In the genomic region with DNA sequence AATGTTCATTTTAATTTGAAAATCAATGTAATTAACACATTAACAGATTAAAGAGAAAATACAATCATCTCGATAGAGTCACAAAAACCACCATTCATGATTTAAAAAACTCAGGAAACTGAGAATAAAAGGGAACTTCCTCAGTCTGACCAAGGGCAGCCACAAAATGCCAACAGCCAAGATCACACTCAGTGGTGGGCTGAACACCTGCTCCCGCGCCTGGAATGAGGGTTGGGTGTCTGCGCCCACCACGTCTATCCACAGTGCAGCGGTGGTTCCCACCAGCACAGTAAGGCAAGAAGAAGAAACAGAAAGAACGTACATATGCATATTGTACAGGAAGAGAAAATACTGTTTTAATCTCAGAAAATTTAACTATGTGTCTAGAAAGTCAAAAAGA, we compare ENCODE assay signal across 1 cellular context.
TF ChIP-seq lines count a peak whose summit lies in the region.

No MANE protein-coding gene starts in this region.

TF ChIP-seq in endothelial cell of umbilical vein, 7 proteins besides CTCF, POLR2A, EP300 and RAD21:
- TF ChIP-seq POLR2AphosphoS5 (IDR thresholded peaks at IDR 0.05; ENCODE audit: insufficient read depth, low read depth, low read length) = no peak
- no peak for TF ChIP-seq EZH2 (IDR thresholded peaks at IDR 0.05; ENCODE audit: borderline replicate concordance, low read depth, low read length, severe bottlenecking)
- no peak for TF ChIP-seq MYC (IDR thresholded peaks at IDR 0.05; ENCODE audit: low read depth, low read length)
- TF ChIP-seq FOS (IDR thresholded peaks at IDR 0.05; ENCODE audit: borderline replicate concordance, insufficient read depth, low read length) = no peak
- TF ChIP-seq JUN (IDR thresholded peaks at IDR 0.05; ENCODE audit: borderline replicate concordance, insufficient read depth, insufficient read length, low read depth) = no peak
- TF ChIP-seq, protein P1, sequence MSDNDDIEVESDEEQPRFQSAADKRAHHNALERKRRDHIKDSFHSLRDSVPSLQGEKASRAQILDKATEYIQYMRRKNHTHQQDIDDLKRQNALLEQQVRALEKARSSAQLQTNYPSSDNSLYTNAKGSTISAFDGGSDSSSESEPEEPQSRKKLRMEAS (IDR thresholded peaks at IDR 0.05; ENCODE audit: insufficient read depth, insufficient read length) = no peak
- TF ChIP-seq GATA2 (IDR thresholded peaks at IDR 0.05; ENCODE audit: insufficient read depth, insufficient read length, low read depth, low read length) = no peak
